21 cellular contexts compared by ENCODE assay signal in genomic region chr3:45165497-45166282, GRCh38. TPM values are rescaled to one million over a fixed set of nuclear protein-coding genes. Genes with fewer than 3 reads are reported as not detected.
DNase-seq lines count a peak whose midpoint lies in the region; ATAC-seq and TF ChIP-seq lines count a peak whose summit lies in the region.
"Had no signal": no experiment of that assay in that cellular context is flagged by ENCODE, and none has a peak within 500 bp of the region (broad histone marks: within the 10 kb centered on the region; RNA-seq: fewer than 3 reads in every experiment).

No MANE protein-coding gene starts in this region.

- H3K4me1 ChIP-seq in RWPE2 (ENCODE audit: insufficient read depth, poor library complexity, severe bottlenecking): peaks cover 28% of the 10 kb centered on the region

- DNase-seq in activated naive CD4-positive, alpha-beta T cell treated with anti-CD3 and anti-CD28 coated beads, Interleukin-2, amount 50 U/mL, for 72 hours (ENCODE audit: low spot score in 2 of 2): no peak
- DNase-seq in activated naive CD4-positive, alpha-beta T cell treated with anti-CD3 and anti-CD28 coated beads for 36 hours: no peak
- DNase-seq in RWPE2 (ENCODE audit: low spot score): no peak
- no peak for DNase-seq in epithelial cell of prostate (ENCODE audit: low read depth, low spot score)
- no peak for DNase-seq in NCI-H446 treated with DMSO at 0.1 percent for 48 hours (lab: John Stamatoyannopoulos, UW)
- no peak for DNase-seq in NCI-H748 (lab: John Stamatoyannopoulos, UW; ENCODE audit: unreplicated experiment)
- no peak for DNase-seq in dedifferentiated amniotic fluid mesenchymal stem cell (ENCODE audit: extremely low spot score)
- DNase-seq: activated B cell treated with CpG ODN at 0.5 μM for 24 hours; adrenal gland; CD8-positive, alpha-beta T cell; DMS79 treated with DMSO at 0.1 percent for 48 hours; gastrocnemius medialis; KG1; NCI-H1092 treated with DMSO at 0.1 percent for 48 hours; NCI-H2081; NCI-H510A; SHP77 had no signal

- H3K27me3 Mint-ChIP-seq in activated naive CD4-positive, alpha-beta T cell treated with anti-CD3 and anti-CD28 coated beads for 36 hours (ENCODE audit: low read depth): no peaks in the 10 kb centered on the region

- CTCF ChIA-PET in activated naive CD4-positive, alpha-beta T cell treated with anti-CD3 and anti-CD28 coated beads for 36 hours (lab: Charles Lee): interaction anchor here (0.7 kb wide), 1 partner anchor 23 kb away, joined by 6 read pairs; no protein-coding TSS in a partner anchor

- intact Hi-C loops in activated naive CD4-positive, alpha-beta T cell treated with anti-CD3 and anti-CD28 coated beads for 36 hours (cut with micrococcal nuclease): loop anchor here (2.0 to 5.0 kb wide), 2 partner anchors 101 to 502 kb away; no protein-coding TSS in a partner anchor

- H3K27ac Mint-ChIP-seq in activated naive CD4-positive, alpha-beta T cell treated with anti-CD3 and anti-CD28 coated beads, Interleukin-2, amount 50 U/mL, for 72 hours: peak overlapping the region; percentile 38 to 85
- no peak overlapping the region for H3K27ac Mint-ChIP-seq in activated naive CD4-positive, alpha-beta T cell treated with anti-CD3 and anti-CD28 coated beads for 36 hours
- H3K27ac Mint-ChIP-seq: activated B cell treated with CpG ODN at 0.5 μM for 24 hours; CD8-positive, alpha-beta T cell; T-helper 1 cell treated with Interleukin-12 subunit alpha and Interleukin-12 subunit beta and Interleukin-4 antibody, amounts not matched to agents 30 μg/mL and 1 μg/mL, for 36 hours had no signal

- TF ChIP-seq CTCF in RWPE2 (IDR thresholded peaks at IDR 0.05; ENCODE audit: poor library complexity, severe bottlenecking): no peak

- peak overlapping the region; percentile 93 for H3K27ac ChIP-seq in RWPE2 (ENCODE audit: poor library complexity, severe bottlenecking)
- peak overlapping the region; percentile 95 for H3K27ac ChIP-seq in epithelial cell of prostate
- H3K27ac ChIP-seq: adrenal gland, gastrocnemius medialis, neutrophil had no signal

- no peaks in the 10 kb centered on the region for H3K9me3 ChIP-seq in RWPE2 (ENCODE audit: severe bottlenecking)
- H3K9me3 ChIP-seq: adrenal gland, gastrocnemius medialis, neutrophil had no signal

- no peaks in the 10 kb centered on the region for H3K36me3 ChIP-seq in RWPE2 (ENCODE audit: low read depth)
- H3K36me3 ChIP-seq: adrenal gland, gastrocnemius medialis, neutrophil had no signal

- H3K36me3 Mint-ChIP-seq in activated naive CD4-positive, alpha-beta T cell treated with anti-CD3 and anti-CD28 coated beads, Interleukin-2, amount 50 U/mL, for 72 hours: peaks cover 12 to 18% of the 10 kb centered on the region in 2 donors
- H3K36me3 Mint-ChIP-seq in activated naive CD4-positive, alpha-beta T cell treated with anti-CD3 and anti-CD28 coated beads for 36 hours (ENCODE audit: low read depth): no peaks in the 10 kb centered on the region
- H3K36me3 Mint-ChIP-seq: CD8-positive, alpha-beta T cell had no signal

- peaks cover 19% of the 10 kb centered on the region for H3K4me1 Mint-ChIP-seq in activated naive CD4-positive, alpha-beta T cell treated with anti-CD3 and anti-CD28 coated beads for 36 hours (ENCODE audit: low read depth)

- H3K27me3 ChIP-seq in RWPE2 (ENCODE audit: insufficient read depth, poor library complexity, severe bottlenecking): no peaks in the 10 kb centered on the region
- H3K27me3 ChIP-seq: adrenal gland, gastrocnemius medialis had no signal

- H3K9me3 Mint-ChIP-seq in activated naive CD4-positive, alpha-beta T cell treated with anti-CD3 and anti-CD28 coated beads, Interleukin-2, amount 50 U/mL, for 72 hours: peaks cover 3 to 7% of the 10 kb centered on the region in 2 donors
- H3K9me3 Mint-ChIP-seq in activated naive CD4-positive, alpha-beta T cell treated with anti-CD3 and anti-CD28 coated beads for 36 hours: no peaks in the 10 kb centered on the region
- H3K9me3 Mint-ChIP-seq: activated B cell treated with CpG ODN at 0.5 μM for 24 hours; CD8-positive, alpha-beta T cell; T-helper 1 cell treated with Interleukin-12 subunit alpha and Interleukin-12 subunit beta and Interleukin-4 antibody, amounts not matched to agents 30 μg/mL and 1 μg/mL, for 36 hours had no signal

- no peak overlapping the region for H3K4me3 Mint-ChIP-seq in activated naive CD4-positive, alpha-beta T cell treated with anti-CD3 and anti-CD28 coated beads for 36 hours
- H3K4me3 Mint-ChIP-seq: activated B cell treated with CpG ODN at 0.5 μM for 24 hours; CD8-positive, alpha-beta T cell; T-helper 1 cell treated with Interleukin-12 subunit alpha and Interleukin-12 subunit beta and Interleukin-4 antibody, amounts not matched to agents 30 μg/mL and 1 μg/mL, for 36 hours had no signal

- H3K4me3 ChIP-seq in RWPE2 (ENCODE audit: severe bottlenecking): no peak overlapping the region
- H3K4me3 ChIP-seq: adrenal gland, gastrocnemius medialis had no signal

- ATAC-seq in activated naive CD4-positive, alpha-beta T cell treated with anti-CD3 and anti-CD28 coated beads, Interleukin-2, amount 50 U/mL, for 72 hours: no peak
- ATAC-seq in RWPE2 (ENCODE audit: low read depth): no peak
- ATAC-seq in HG03039 (IDR thresholded peaks at IDR 0.05; ENCODE audit: unreplicated experiment): no peak
- ATAC-seq: CD8-positive, alpha-beta T cell; esophagus mucosa; gastrocnemius medialis had no signal

RNA-seq across cellular contexts. Expression of gene CDCP1, which starts 19.5 kb away (rescaled TPM):
- 1 to 10 TPM in 1 of 2 donors, under 1 TPM in 1; 0.41 to 1.5 TPM for total RNA-seq in activated naive CD4-positive, alpha-beta T cell treated with anti-CD3 and anti-CD28 coated beads, Interleukin-2, amount 50 U/mL, for 72 hours
- under 1 TPM; 0.41 to 0.59 TPM for total RNA-seq in activated naive CD4-positive, alpha-beta T cell treated with anti-CD3 and anti-CD28 coated beads for 36 hours
- total RNA-seq: activated B cell treated with CpG ODN at 0.5 μM for 24 hours; CD8-positive, alpha-beta T cell had no signal
